ENCODE assay signal across 8 cellular contexts in the genomic region with DNA sequence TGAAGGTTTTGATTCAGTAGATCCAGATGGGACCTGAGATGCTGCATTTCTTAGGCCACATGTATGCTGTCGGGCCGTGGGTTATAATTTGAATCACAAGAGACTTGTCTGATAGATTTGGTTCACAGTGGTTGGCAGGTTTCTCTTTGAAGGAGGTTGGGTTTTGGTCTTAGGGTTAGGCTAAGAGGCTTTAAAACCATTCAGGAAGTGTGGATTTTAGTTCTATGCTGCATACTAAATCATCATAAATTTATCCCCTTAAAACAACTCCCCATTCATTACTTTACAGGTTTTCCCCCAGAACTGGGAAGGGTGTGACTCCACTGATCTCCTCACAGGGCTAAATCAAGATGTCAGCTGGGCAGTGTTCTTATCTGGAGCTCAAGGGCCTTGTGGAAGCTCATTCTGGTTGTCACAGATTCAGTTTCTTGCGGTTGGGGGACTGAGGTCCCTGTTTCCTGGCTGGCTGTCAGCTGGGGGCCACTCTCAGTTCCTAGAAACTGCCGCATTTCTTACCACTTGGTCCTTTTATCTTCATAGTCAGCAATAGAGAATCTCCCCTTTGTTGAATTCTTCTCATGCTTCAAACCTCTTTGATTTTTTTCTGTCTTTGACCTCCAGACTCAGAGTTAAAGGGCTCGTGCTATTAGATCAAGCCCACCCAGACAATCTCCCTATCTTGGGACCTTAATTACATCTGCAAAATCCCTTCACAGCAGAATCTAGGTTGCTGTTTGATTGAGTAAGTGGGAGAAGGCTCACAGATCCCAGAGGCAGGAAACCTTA. TPM values are rescaled to one million over a fixed set of nuclear protein-coding genes. Genes with fewer than 3 reads are reported as not detected.
DNase-seq lines count a peak whose midpoint lies in the region; ATAC-seq and TF ChIP-seq lines count a peak whose summit lies in the region.

No MANE protein-coding gene starts in this region.

- ATAC-seq in CD4-positive, alpha-beta T cell (ENCODE audit: poor library complexity), result peak; percentile 39
- ATAC-seq in GM21381 (IDR thresholded peaks at IDR 0.05; ENCODE audit: unreplicated experiment), result peak; percentile 41
- ATAC-seq in activated naive CD8-positive, alpha-beta T cell treated with anti-CD3 and anti-CD28 coated beads, Interleukin-2, amount 10 ng/mL, durations not matched to agents 7 days and 5 days (ENCODE audit: low read depth), result peak; percentile 73
- peak; percentile 69 for ATAC-seq in stimulated activated effector memory CD8-positive, alpha-beta T cell treated with anti-CD3 and anti-CD28 coated beads, Interleukin-12 subunit alpha, Interleukin-12 subunit beta, amount 100 ng/mL, for 72 hours

- H3K27ac ChIP-seq in CD4-positive, alpha-beta T cell (ENCODE audit: low read depth, low read length), result peak overlapping the region; percentile 25

- intact Hi-C loops in CD4-positive, alpha-beta T cell (cut with DNase I, micrococcal nuclease), result no loop called here
- intact Hi-C loops in posterior vena cava (cut with DNase I), result loop anchor here in 1 of 2 donors (10.0 kb wide), 1 partner anchor 1538 kb away; no protein-coding TSS in a partner anchor

- no peaks in the 10 kb centered on the region for H3K9me3 Mint-ChIP-seq in CD4-positive, alpha-beta T cell
- peaks cover 2% of the 10 kb centered on the region for H3K9me3 Mint-ChIP-seq in activated naive CD8-positive, alpha-beta T cell treated with anti-CD3 and anti-CD28 coated beads, Interleukin-2, amount 10 ng/mL, durations not matched to agents 7 days and 5 days
- H3K9me3 Mint-ChIP-seq in stimulated activated effector memory CD8-positive, alpha-beta T cell treated with anti-CD3 and anti-CD28 coated beads, Interleukin-12 subunit alpha, Interleukin-12 subunit beta, amount 100 ng/mL, for 72 hours, result no peaks in the 10 kb centered on the region

- H3K27ac Mint-ChIP-seq in CD4-positive, alpha-beta T cell, result peak overlapping the region; percentile 87
- peak overlapping the region; percentile 97 for H3K27ac Mint-ChIP-seq in activated naive CD8-positive, alpha-beta T cell treated with anti-CD3 and anti-CD28 coated beads, Interleukin-2, amount 10 ng/mL, durations not matched to agents 7 days and 5 days
- peak overlapping the region; percentile 90 for H3K27ac Mint-ChIP-seq in stimulated activated effector memory CD8-positive, alpha-beta T cell treated with anti-CD3 and anti-CD28 coated beads, Interleukin-12 subunit alpha, Interleukin-12 subunit beta, amount 100 ng/mL, for 72 hours

- H3K4me1 Mint-ChIP-seq in CD4-positive, alpha-beta T cell (ENCODE audit: low read depth), result peaks cover 83% of the 10 kb centered on the region
- peaks cover 79% of the 10 kb centered on the region for H3K4me1 Mint-ChIP-seq in activated naive CD8-positive, alpha-beta T cell treated with anti-CD3 and anti-CD28 coated beads, Interleukin-2, amount 10 ng/mL, durations not matched to agents 7 days and 5 days
- peaks cover 80% of the 10 kb centered on the region for H3K4me1 Mint-ChIP-seq in stimulated activated effector memory CD8-positive, alpha-beta T cell treated with anti-CD3 and anti-CD28 coated beads, Interleukin-12 subunit alpha, Interleukin-12 subunit beta, amount 100 ng/mL, for 72 hours

- no peak for TF ChIP-seq CTCF in CD4-positive, alpha-beta T cell (IDR thresholded peaks at IDR 0.05)

- DNase-seq in CD4-positive, alpha-beta T cell, result peak in 1 of 10 experiments; percentile 7
- DNase-seq in Kasumi-1 (lab: John Stamatoyannopoulos, UW) (peak; percentile 92 to 93), ACHN (no peak), posterior vena cava (ENCODE audit: low spot score) (no peak), DMS79 (lab: John Stamatoyannopoulos, UW) (no peak)
- peak; percentile 66 for DNase-seq in activated naive CD8-positive, alpha-beta T cell treated with anti-CD3 and anti-CD28 coated beads, Interleukin-2, amount 10 ng/mL, durations not matched to agents 7 days and 5 days
- DNase-seq in stimulated activated effector memory CD8-positive, alpha-beta T cell treated with anti-CD3 and anti-CD28 coated beads, Interleukin-12 subunit alpha, Interleukin-12 subunit beta, amount 100 ng/mL, for 72 hours (ENCODE audit: low spot score in 2 of 2), result peak in 1 of 2 donors; percentile 88

- no peaks in the 10 kb centered on the region for H3K27me3 ChIP-seq in CD4-positive, alpha-beta T cell (ENCODE audit: control insufficient read depth, insufficient read depth, low read length)

- CTCF ChIA-PET in CD4-positive, alpha-beta T cell (lab: Charles Lee), result interaction anchor here (1.0 to 7.8 kb wide), 6 partner anchors 13 to 86 kb away, joined by 4 to 49 read pairs (median 9); partner anchors contain the start of gene PCNX1

- peak overlapping the region; percentile 65 for H3K4me3 Mint-ChIP-seq in CD4-positive, alpha-beta T cell
- peak overlapping the region; percentile 78 for H3K4me3 Mint-ChIP-seq in activated naive CD8-positive, alpha-beta T cell treated with anti-CD3 and anti-CD28 coated beads, Interleukin-2, amount 10 ng/mL, durations not matched to agents 7 days and 5 days
- peak overlapping the region; percentile 60 for H3K4me3 Mint-ChIP-seq in stimulated activated effector memory CD8-positive, alpha-beta T cell treated with anti-CD3 and anti-CD28 coated beads, Interleukin-12 subunit alpha, Interleukin-12 subunit beta, amount 100 ng/mL, for 72 hours

- no peaks in the 10 kb centered on the region for H3K36me3 Mint-ChIP-seq in CD4-positive, alpha-beta T cell (ENCODE audit: low read depth)
- H3K36me3 Mint-ChIP-seq in activated naive CD8-positive, alpha-beta T cell treated with anti-CD3 and anti-CD28 coated beads, Interleukin-2, amount 10 ng/mL, durations not matched to agents 7 days and 5 days, result peaks cover 3% of the 10 kb centered on the region
- peaks cover 11% of the 10 kb centered on the region for H3K36me3 Mint-ChIP-seq in stimulated activated effector memory CD8-positive, alpha-beta T cell treated with anti-CD3 and anti-CD28 coated beads, Interleukin-12 subunit alpha, Interleukin-12 subunit beta, amount 100 ng/mL, for 72 hours

- H3K27me3 Mint-ChIP-seq in CD4-positive, alpha-beta T cell, result no peaks in the 10 kb centered on the region
- no peaks in the 10 kb centered on the region for H3K27me3 Mint-ChIP-seq in activated naive CD8-positive, alpha-beta T cell treated with anti-CD3 and anti-CD28 coated beads, Interleukin-2, amount 10 ng/mL, durations not matched to agents 7 days and 5 days

- POLR2A ChIA-PET in CD4-positive, alpha-beta T cell (lab: Charles Lee), result interaction anchor here (0.6 to 3.8 kb wide), 6 partner anchors 10 to 69 kb away, joined by 3 to 43 read pairs (median 4); partner anchors contain the start of gene PCNX1
- POLR2A ChIA-PET in activated naive CD8-positive, alpha-beta T cell treated with anti-CD3 and anti-CD28 coated beads, Interleukin-2, amount 10 ng/mL, durations not matched to agents 7 days and 5 days (lab: Charles Lee), result interaction anchor here (0.6 to 8.5 kb wide), 14 partner anchors 7 to 965 kb away, joined by 3 to 132 read pairs (median 6); partner anchors contain the start of genes MAP3K9, PCNX1 and TTC9

- no peaks in the 10 kb centered on the region for H3K9me3 ChIP-seq in CD4-positive, alpha-beta T cell (ENCODE audit: control insufficient read depth, low read length)

- in situ Hi-C loops in ACHN (cut with HindIII; ENCODE audit: low pct_ligation_motif_present, low pct_unique_long_range_greater_than_20kb, low sequenced_read_pairs), result no loop called here

RNA-seq across cellular contexts. Expression of gene PCNX1, which starts 20.6 kb away (rescaled TPM):
- 10 to 100 TPM; 87.1 to 87.6 TPM for total RNA-seq in CD4-positive, alpha-beta T cell
- total RNA-seq in activated naive CD8-positive, alpha-beta T cell treated with anti-CD3 and anti-CD28 coated beads, Interleukin-2, amount 10 ng/mL, durations not matched to agents 7 days and 5 days, result 10 to 100 TPM; 80.0 to 93.0 TPM
- 10 to 100 TPM; 58.4 to 58.6 TPM for total RNA-seq in posterior vena cava

Comparison
In these comparisons a context has a peak if more than half of its experiments do, and no peak if none do; other contexts are left out.
1. DNase-seq: peak in Kasumi-1 (2 of 2) and activated naive CD8-positive, alpha-beta T cell treated with anti-CD3 and anti-CD28 coated beads, Interleukin-2, amount 10 ng/mL, durations not matched to agents 7 days and 5 days (single experiment); none in ACHN (single experiment), posterior vena cava (single experiment) and DMS79 (single experiment).
2. Peak in every context shown above with its lines, with median percentiles within 50 percentile points of each other: ATAC-seq, H3K27ac Mint-ChIP-seq and H3K4me3 Mint-ChIP-seq.